In the genomic region with DNA sequence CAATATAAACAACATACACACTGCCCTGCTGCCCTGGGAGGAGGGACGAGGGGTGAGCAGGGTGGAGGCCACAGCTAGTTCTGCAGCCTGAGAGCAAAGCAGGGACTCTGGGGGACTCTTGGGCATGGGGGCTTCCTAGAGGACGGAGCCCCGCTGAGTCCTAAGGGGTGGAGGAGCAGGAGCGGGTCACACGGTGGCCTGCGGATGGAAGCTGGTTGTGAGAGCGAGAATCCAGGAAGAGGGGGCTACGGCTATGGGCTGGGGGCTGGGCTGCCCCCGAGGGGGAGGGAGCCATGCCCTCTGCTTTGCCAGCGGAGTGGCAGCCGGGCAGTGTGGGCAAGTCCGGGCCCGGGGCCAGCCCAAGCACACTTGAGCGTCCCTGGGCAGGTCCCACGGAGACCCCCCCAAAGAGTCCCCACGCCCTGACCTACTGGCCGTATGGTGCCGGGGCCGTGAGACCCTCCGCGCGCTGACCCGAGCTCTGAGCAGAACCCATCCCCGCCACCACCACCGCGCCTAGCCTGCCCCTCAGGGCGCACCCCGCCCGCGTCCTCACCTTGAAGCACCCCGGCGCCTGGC, we compare ENCODE assay signal across 11 cellular contexts. TPM values are rescaled to one million over a fixed set of nuclear protein-coding genes. Genes with fewer than 3 reads are reported as not detected.
DNase-seq lines count a peak whose midpoint lies in the region; ATAC-seq and TF ChIP-seq lines count a peak whose summit lies in the region.
"Had no signal": no experiment of that assay in that cellular context is flagged by ENCODE, and none has a peak within 500 bp of the region (broad histone marks: within the 10 kb centered on the region; RNA-seq: fewer than 3 reads in every experiment).

No MANE protein-coding gene starts in this region.

- H3K27me3 ChIP-seq in IMR-90 (ENCODE audit: control insufficient read depth, insufficient read depth, low read length) (peaks cover 2% of the 10 kb centered on the region; the same call in 1 of the 2 replicates), ectodermal cell (ENCODE audit: control insufficient read depth, insufficient read depth, low read length, poor library complexity, severe bottlenecking) (peaks cover 35% of the 10 kb centered on the region), mesendoderm (ENCODE audit: insufficient read depth, low read length, poor library complexity) (no peaks in the 10 kb centered on the region), stomach smooth muscle (ENCODE audit: control insufficient read depth in 1 of 2, insufficient read depth in 2 of 2, low read length in 2 of 2) (no peaks in the 10 kb centered on the region), Karpas-422 (ENCODE audit: low read length) (no peaks in the 10 kb centered on the region)
- no peaks in the 10 kb centered on the region for H3K27me3 ChIP-seq in CD8-positive, alpha-beta T cell (ENCODE audit: insufficient read depth, low read length)

- H2AK5ac ChIP-seq in IMR-90 (ENCODE audit: low read depth, low read length) = no peak overlapping the region
- no peak overlapping the region for H2AK5ac ChIP-seq in mesendoderm (ENCODE audit: low read length)

- H4K20me1 ChIP-seq in IMR-90 (ENCODE audit: insufficient read depth, low read length) (no peaks in the 10 kb centered on the region), Karpas-422 (ENCODE audit: insufficient read depth, low read depth, low read length) (no peaks in the 10 kb centered on the region)

- dilution Hi-C loops in IMR-90 (cut with HindIII; ENCODE audit: low sequenced_read_pairs, unreplicated experiment) = no loop called here

- H3K4me1 ChIP-seq in IMR-90 (ENCODE audit: control insufficient read depth, insufficient read depth, low read length) = peaks cover 29% of the 10 kb centered on the region
- H3K4me1 ChIP-seq in ectodermal cell (ENCODE audit: control insufficient read depth, insufficient read depth, low read length) = peaks cover 7% of the 10 kb centered on the region
- no peaks in the 10 kb centered on the region for H3K4me1 ChIP-seq in mesendoderm (ENCODE audit: control insufficient read depth, low read depth, low read length)
- H3K4me1 ChIP-seq in stomach smooth muscle (ENCODE audit: control insufficient read depth, insufficient read depth, low read length) = peaks cover 52% of the 10 kb centered on the region
- H3K4me1 ChIP-seq in CD8-positive, alpha-beta T cell (ENCODE audit: insufficient read depth, low read length) = peaks cover 4% of the 10 kb centered on the region
- H3K4me1 ChIP-seq in Karpas-422 (ENCODE audit: low read length) = no peaks in the 10 kb centered on the region

- H2BK20ac ChIP-seq in IMR-90 (ENCODE audit: low read depth, low read length) = no peak overlapping the region

- no peak overlapping the region for H3K27ac ChIP-seq in IMR-90 (ENCODE audit: insufficient read depth, low read length)
- no peak overlapping the region for H3K27ac ChIP-seq in ectodermal cell (ENCODE audit: insufficient read depth, low read depth, low read length, poor library complexity, severe bottlenecking)
- H3K27ac ChIP-seq in mesendoderm (ENCODE audit: low read depth, low read length) = no peak overlapping the region
- peak overlapping the region; percentile 85 for H3K27ac ChIP-seq in stomach smooth muscle (ENCODE audit: low read length)
- no peak overlapping the region for H3K27ac ChIP-seq in CD8-positive, alpha-beta T cell (ENCODE audit: low read depth, low read length)
- H3K27ac ChIP-seq in Karpas-422 (ENCODE audit: low read length) = no peak overlapping the region

- H3K18ac ChIP-seq in IMR-90 (ENCODE audit: low read depth, low read length) (no peak overlapping the region; the same call in 1 of the 2 replicates), mesendoderm (ENCODE audit: low read length) (no peak overlapping the region)

- H3K36me3 ChIP-seq in IMR-90 (ENCODE audit: control insufficient read depth, insufficient read depth, low read length) (no peaks in the 10 kb centered on the region), ectodermal cell (ENCODE audit: control insufficient read depth, insufficient read depth, low read length) (no peaks in the 10 kb centered on the region), mesendoderm (ENCODE audit: control insufficient read depth, insufficient read depth, low read length) (no peaks in the 10 kb centered on the region), stomach smooth muscle (ENCODE audit: control insufficient read depth in 2 of 2, insufficient read depth in 2 of 2, low read length in 2 of 2) (no peaks in the 10 kb centered on the region), Karpas-422 (ENCODE audit: insufficient read depth, low read length) (no peaks in the 10 kb centered on the region)
- H3K36me3 ChIP-seq in CD8-positive, alpha-beta T cell (ENCODE audit: insufficient read depth, low read length) = no peaks in the 10 kb centered on the region

- H2BK120ac ChIP-seq in IMR-90 (ENCODE audit: low read depth, low read length) = no peak overlapping the region
- no peak overlapping the region for H2BK120ac ChIP-seq in mesendoderm (ENCODE audit: low read depth, low read length)

- BruUV-seq in IMR-90 (replicated peaks; lab: Mats Ljungman, UMichigan) = no TSS peak

- no peak for TF ChIP-seq RAD21 in IMR-90 (IDR thresholded peaks at IDR 0.05; ENCODE audit: low read length)

- H3K9me3 Mint-ChIP-seq in CD8-positive, alpha-beta T cell = no peaks in the 10 kb centered on the region
- H3K9me3 Mint-ChIP-seq: memory B cell had no signal

- H3K9ac ChIP-seq in IMR-90 (ENCODE audit: low read depth, low read length) (no peak overlapping the region; the same call in 1 of the 2 replicates), mesendoderm (ENCODE audit: low read length) (peak overlapping the region; percentile 66), stomach smooth muscle (ENCODE audit: low read length in 2 of 2) (peak overlapping the region; percentile 68 to 76), Karpas-422 (ENCODE audit: low read length) (no peak overlapping the region)

- H4K8ac ChIP-seq in IMR-90 (ENCODE audit: low read depth in 2 of 2, low read length in 2 of 2) (no peak overlapping the region), mesendoderm (ENCODE audit: low read depth, low read length) (no peak overlapping the region)

- no peaks in the 10 kb centered on the region for H3K9me2 ChIP-seq in Karpas-422 (replicated peaks; ENCODE audit: insufficient read depth, low read length)

- WGBS in IMR-90 (ENCODE audit: extremely low coverage in 2 of 2, insufficient read length in 1 of 2), 2 experiments = 20% methylated on average over 8 of the region's 32 CpGs; no CpG with 5 or more reads in 1 of the 2 experiments
- WGBS in ectodermal cell, 2 experiments = 14 to 15% methylated on average over 32 of the region's 32 CpGs
- no CpG with 5 or more reads among the region's 32 CpGs for WGBS in mesendoderm (ENCODE audit: extremely low coverage, insufficient coverage, low lambda C conversion rate)

- H3K4ac ChIP-seq in IMR-90 (ENCODE audit: low read depth, low read length) (peak overlapping the region; percentile 12; the same call in 1 of the 2 replicates), mesendoderm (ENCODE audit: low read depth, low read length) (no peak overlapping the region)

- H3K4me3 Mint-ChIP-seq in CD8-positive, alpha-beta T cell = no peak overlapping the region
- H3K4me3 Mint-ChIP-seq: memory B cell had no signal

- H3K4me3 ChIP-seq in IMR-90 (ENCODE audit: insufficient read depth, low read depth, low read length) = no peak overlapping the region; the same call in 1 of the 2 replicates
- H3K4me3 ChIP-seq in ectodermal cell (ENCODE audit: insufficient read depth, low read depth, low read length) = peak overlapping the region; percentile 42
- H3K4me3 ChIP-seq in mesendoderm (ENCODE audit: low read length) = peak overlapping the region; percentile 32
- peak overlapping the region; percentile 66 to 81 for H3K4me3 ChIP-seq in stomach smooth muscle (ENCODE audit: low read length in 2 of 2)
- no peak overlapping the region for H3K4me3 ChIP-seq in CD8-positive, alpha-beta T cell (ENCODE audit: low read depth, low read length)
- no peak overlapping the region for H3K4me3 ChIP-seq in Karpas-422 (ENCODE audit: low read length)

- H3K14ac ChIP-seq in IMR-90 (replicated peaks; ENCODE audit: low read depth, low read length) = no peak overlapping the region

- CTCF ChIA-PET in IMR-90 (lab: Yijun Ruan, JAX) = interaction anchor here (0.7 kb wide), 1 partner anchor 20 kb away, joined by 3 read pairs; no protein-coding TSS in a partner anchor
- CTCF ChIA-PET in CD8-positive, alpha-beta T cell (lab: Charles Lee) = interaction anchor here (0.6 kb wide), 1 partner anchor 131 kb away, joined by 3 read pairs; no protein-coding TSS in a partner anchor

- H3K4me2 ChIP-seq in IMR-90 (ENCODE audit: low read depth, low read length) (peak overlapping the region; percentile 31; the same call in 1 of the 2 replicates), mesendoderm (ENCODE audit: low read length) (peak overlapping the region; percentile 74), Karpas-422 (ENCODE audit: low read depth, low read length, poor library complexity, severe bottlenecking) (no peak overlapping the region)

- no peak for DNase-seq in IMR-90
- no peak for DNase-seq in mesendoderm
- no peak for DNase-seq in CD8-positive, alpha-beta T cell
- DNase-seq in DMS114 treated with DMSO at 0.1 percent for 48 hours (lab: John Stamatoyannopoulos, UW; ENCODE audit: unreplicated experiment) = no peak
- no peak for DNase-seq in Karpas-422
- DNase-seq: NCI-H1694; stimulated activated CD4-positive, alpha-beta T cell treated with anti-CD3 and anti-CD28 coated beads, Interleukin-1b, Interleukin-23, amount 100 ng/mL, for 48 hours had no signal

- no peaks in the 10 kb centered on the region for H3K9me3 ChIP-seq in IMR-90 (ENCODE audit: control insufficient read depth, insufficient read depth, low read length)
- no peaks in the 10 kb centered on the region for H3K9me3 ChIP-seq in ectodermal cell (ENCODE audit: control insufficient read depth, low read length)
- H3K9me3 ChIP-seq in stomach smooth muscle (ENCODE audit: control insufficient read depth in 2 of 2, low read length in 2 of 2) = no peaks in the 10 kb centered on the region
- H3K9me3 ChIP-seq in CD8-positive, alpha-beta T cell (ENCODE audit: low read length) = no peaks in the 10 kb centered on the region
- H3K9me3 ChIP-seq in Karpas-422 (ENCODE audit: low read length) = no peaks in the 10 kb centered on the region

- ATAC-seq in IMR-90 (ENCODE audit: low read depth) (peak; percentile 18; the same call in 1 of the 2 replicates), HG02763 (IDR thresholded peaks at IDR 0.05; ENCODE audit: unreplicated experiment) (no peak)
- ATAC-seq in CD8-positive, alpha-beta T cell = no peak

- in situ Hi-C loops in IMR-90 (cut with MboI; ENCODE audit: low sequenced_read_pairs) = no loop called here

- H3K9me1 ChIP-seq in IMR-90 (ENCODE audit: insufficient read depth, low read length) = peaks cover 11% of the 10 kb centered on the region

- intact Hi-C loops in IMR-90 (cut with micrococcal nuclease) = no loop called here
- intact Hi-C loops in CD8-positive, alpha-beta T cell (cut with DNase I, micrococcal nuclease) = no loop called here

- H2AK9ac ChIP-seq in IMR-90 (replicated peaks; ENCODE audit: low read depth, low read length, poor library complexity) = no peak overlapping the region

- H4K5ac ChIP-seq in IMR-90 (ENCODE audit: low read depth, low read length) = no peak overlapping the region
- no peak overlapping the region for H4K5ac ChIP-seq in mesendoderm (ENCODE audit: low read length)

- H3K27ac Mint-ChIP-seq in CD8-positive, alpha-beta T cell = no peak overlapping the region
- H3K27ac Mint-ChIP-seq: memory B cell had no signal

- POLR2A ChIA-PET in IMR-90 (lab: Charles Lee; ENCODE audit: unreplicated experiment) = no interaction called here
- POLR2A ChIA-PET in CD8-positive, alpha-beta T cell (lab: Charles Lee) = no interaction called here

- H2BK15ac ChIP-seq in IMR-90 (ENCODE audit: low read depth, low read length) (no peak overlapping the region; the same call in 2 of the 3 replicates), mesendoderm (replicated peaks; ENCODE audit: low read depth) (no peak overlapping the region)

- H3K23ac ChIP-seq in IMR-90 (ENCODE audit: low read depth, low read length) = peak overlapping the region; percentile 4; the same call in 1 of the 2 replicates
- no peak overlapping the region for H3K23ac ChIP-seq in mesendoderm (ENCODE audit: low read length)

- H3K79me2 ChIP-seq in mesendoderm (ENCODE audit: control insufficient read depth, insufficient read depth, low read length) = no peaks in the 10 kb centered on the region
- H3K79me2 ChIP-seq in Karpas-422 (ENCODE audit: low read length) = no peaks in the 10 kb centered on the region

- H3K79me1 ChIP-seq in IMR-90 (ENCODE audit: low read depth in 1 of 2, low read length in 2 of 2) = no peaks in the 10 kb centered on the region
- H3K79me1 ChIP-seq in mesendoderm (ENCODE audit: low read length) = no peaks in the 10 kb centered on the region

- H2AFZ ChIP-seq in IMR-90 (replicated peaks; ENCODE audit: low read length, poor library complexity) = peak overlapping the region; percentile 82
- no peak overlapping the region for H2AFZ ChIP-seq in Karpas-422 (ENCODE audit: low read length)

- peaks cover 40% of the 10 kb centered on the region for H3K27me3 Mint-ChIP-seq in CD8-positive, alpha-beta T cell (ENCODE audit: low read depth)

- no peak for TF ChIP-seq POLR2A in IMR-90 (IDR thresholded peaks at IDR 0.05; ENCODE audit: low read depth, low read length)

- H3K56ac ChIP-seq in IMR-90 (ENCODE audit: extremely low read depth, insufficient read depth, low read length) (no peak overlapping the region), mesendoderm (ENCODE audit: low read length) (peak overlapping the region; percentile 79)

- no peaks in the 10 kb centered on the region for H3K36me3 Mint-ChIP-seq in CD8-positive, alpha-beta T cell
- H3K36me3 Mint-ChIP-seq: memory B cell had no signal

- no peak overlapping the region; the same call in 1 of the 2 replicates for H4K91ac ChIP-seq in IMR-90 (ENCODE audit: insufficient read depth, low read depth, low read length)

- no peak overlapping the region for H2BK5ac ChIP-seq in IMR-90 (ENCODE audit: low read depth, low read length, poor library complexity, severe bottlenecking)
- H2BK5ac ChIP-seq in mesendoderm (ENCODE audit: low read length) = no peak overlapping the region

- TF ChIP-seq CTCF in IMR-90 (conservative IDR thresholded peaks at IDR 0.05; ENCODE audit: low read depth, low read length) = no peak
- no peak for TF ChIP-seq CTCF in CD8-positive, alpha-beta T cell (IDR thresholded peaks at IDR 0.05)

- peaks cover 10% of the 10 kb centered on the region for H3K4me1 Mint-ChIP-seq in CD8-positive, alpha-beta T cell (ENCODE audit: low read depth)

RNA-seq across cellular contexts. Expression of a gene that starts 0.4 kb away (rescaled TPM):
- under 0.01 and 0.18 TPM in 2 replicates for total RNA-seq in IMR-90 (2012; rRNA removed)
- 1.6 and 1.7 TPM in 2 replicates for polyA plus RNA-seq in IMR-90 (2012; rRNA removed)
- 0.13 and 0.60 TPM in 2 replicates for polyA plus RNA-seq in IMR-90 (2012; cell fraction: cytosol; rRNA removed)
- polyA plus RNA-seq in IMR-90 (2012; cell fraction: nucleus; rRNA removed; ENCODE audit: low replicate concordance) = 17.6 and 23.5 TPM in 2 replicates
- 16.0 TPM for polyA plus RNA-seq in ectodermal cell (2013, experiment 1 of 4)
- 19.2 TPM for polyA plus RNA-seq in ectodermal cell (2013, experiment 2 of 4)
- 16.4 TPM for polyA plus RNA-seq in ectodermal cell (2013, experiment 3 of 4)
- 19.0 TPM for polyA plus RNA-seq in ectodermal cell (2013, experiment 4 of 4)
- 0.93 TPM for polyA plus RNA-seq in mesendoderm (2013, experiment 1 of 2)
- 0.95 TPM for polyA plus RNA-seq in mesendoderm (2013, experiment 2 of 2)
- total RNA-seq in CD8-positive, alpha-beta T cell = not detected
- total RNA-seq in Karpas-422 (2014; rRNA removed; shearing (Covaris generic); ENCODE audit: low replicate concordance) = not detected in 2 replicates

RNA-seq across cellular contexts. Expression of a gene that starts 18.2 kb away (rescaled TPM):
- not detected in 2 replicates for total RNA-seq in IMR-90 (2012; rRNA removed)
- polyA plus RNA-seq in IMR-90 (2012; rRNA removed) = not detected in 2 replicates
- not detected in 2 replicates for polyA plus RNA-seq in IMR-90 (2012; cell fraction: cytosol; rRNA removed)
- polyA plus RNA-seq in IMR-90 (2012; cell fraction: nucleus; rRNA removed; ENCODE audit: low replicate concordance) = not detected in 2 replicates
- polyA plus RNA-seq in ectodermal cell (2013, experiment 1 of 4) = not detected
- polyA plus RNA-seq in ectodermal cell (2013, experiment 2 of 4) = not detected
- polyA plus RNA-seq in ectodermal cell (2013, experiment 3 of 4) = not detected
- polyA plus RNA-seq in ectodermal cell (2013, experiment 4 of 4) = not detected
- polyA plus RNA-seq in mesendoderm (2013, experiment 1 of 2) = not detected
- polyA plus RNA-seq in mesendoderm (2013, experiment 2 of 2) = not detected
- total RNA-seq in CD8-positive, alpha-beta T cell = not detected
- total RNA-seq in Karpas-422 (2014; rRNA removed; shearing (Covaris generic); ENCODE audit: low replicate concordance) = not detected in 2 replicates

RNA-seq across cellular contexts. Expression of a gene that starts 31.0 kb away (rescaled TPM):
- total RNA-seq in IMR-90 (2012; rRNA removed) = not detected in 2 replicates
- not detected in 2 replicates for polyA plus RNA-seq in IMR-90 (2012; rRNA removed)
- polyA plus RNA-seq in IMR-90 (2012; cell fraction: cytosol; rRNA removed) = not detected in 2 replicates
- 0.01 TPM in 1 of 2 replicates, not detected in the other for polyA plus RNA-seq in IMR-90 (2012; cell fraction: nucleus; rRNA removed; ENCODE audit: low replicate concordance)
- not detected for polyA plus RNA-seq in ectodermal cell (2013, experiment 1 of 4)
- polyA plus RNA-seq in ectodermal cell (2013, experiment 2 of 4) = not detected
- polyA plus RNA-seq in ectodermal cell (2013, experiment 3 of 4) = not detected
- polyA plus RNA-seq in ectodermal cell (2013, experiment 4 of 4) = not detected
- polyA plus RNA-seq in mesendoderm (2013, experiment 1 of 2) = not detected
- not detected for polyA plus RNA-seq in mesendoderm (2013, experiment 2 of 2)
- total RNA-seq in CD8-positive, alpha-beta T cell = under 1 TPM; 0.05 to 0.06 TPM
- not detected in 2 replicates for total RNA-seq in Karpas-422 (2014; rRNA removed; shearing (Covaris generic); ENCODE audit: low replicate concordance)

RNA-seq across cellular contexts. Expression of a gene that starts 51.0 kb away (rescaled TPM):
- total RNA-seq in IMR-90 (2012; rRNA removed) = not detected in 2 replicates
- not detected in 2 replicates for polyA plus RNA-seq in IMR-90 (2012; rRNA removed)
- polyA plus RNA-seq in IMR-90 (2012; cell fraction: cytosol; rRNA removed) = 0.03 TPM in 1 of 2 replicates, not detected in the other
- not detected in 2 replicates for polyA plus RNA-seq in IMR-90 (2012; cell fraction: nucleus; rRNA removed; ENCODE audit: low replicate concordance)
- polyA plus RNA-seq in ectodermal cell (2013, experiment 1 of 4) = 0.65 TPM
- 0.68 TPM for polyA plus RNA-seq in ectodermal cell (2013, experiment 2 of 4)
- polyA plus RNA-seq in ectodermal cell (2013, experiment 3 of 4) = 0.64 TPM
- polyA plus RNA-seq in ectodermal cell (2013, experiment 4 of 4) = 0.65 TPM
- polyA plus RNA-seq in mesendoderm (2013, experiment 1 of 2) = 1.3 TPM
- 1.1 TPM for polyA plus RNA-seq in mesendoderm (2013, experiment 2 of 2)
- not detected for total RNA-seq in CD8-positive, alpha-beta T cell
- total RNA-seq in Karpas-422 (2014; rRNA removed; shearing (Covaris generic); ENCODE audit: low replicate concordance) = not detected in 2 replicates

Comparison
In these comparisons a context has a peak if more than half of its experiments do, and no peak if none do; other contexts are left out.
1. H3K4me3 ChIP-seq: peak in ectodermal cell (single experiment), mesendoderm (single experiment) and stomach smooth muscle (2 of 2); none in IMR-90 (single experiment), CD8-positive, alpha-beta T cell (single experiment) and Karpas-422 (single experiment).
2. H3K9ac ChIP-seq: peak in mesendoderm (single experiment) and stomach smooth muscle (2 of 2); none in IMR-90 (single experiment) and Karpas-422 (single experiment).